In genomic region chr11:69378303-69379141, GRCh38 we compare ENCODE assay signal across 22 cellular contexts.
DNase-seq lines count a peak whose midpoint lies in the region; ATAC-seq and TF ChIP-seq lines count a peak whose summit lies in the region.
"Had no signal": no experiment of that assay in that cellular context is flagged by ENCODE, and none has a peak within 500 bp of the region (broad histone marks: within the 10 kb centered on the region; RNA-seq: fewer than 3 reads in every experiment).

No MANE protein-coding gene starts in this region.

- no peak overlapping the region for H4K5ac ChIP-seq in H9 (ENCODE audit: insufficient read length, low read depth, low read length)

- H2BK15ac ChIP-seq in H9 (ENCODE audit: low read depth, low read length) = no peak overlapping the region

- H2BK12ac ChIP-seq in H9 (ENCODE audit: insufficient read length, low read depth, low read length) = no peak overlapping the region

- WGBS in H9 (ENCODE audit: extremely low coverage, insufficient read length, low lambda C conversion rate) = no CpG with 5 or more reads among the region's 29 CpGs

- no peak overlapping the region for H3K4me3 Mint-ChIP-seq in activated CD8-positive, alpha-beta T cell treated with anti-CD3 and anti-CD28 coated beads, Interleukin-2, amount 10 ng/mL, durations not matched to agents 7 days and 5 days
- no peak overlapping the region for H3K4me3 Mint-ChIP-seq in activated CD8-positive, alpha-beta T cell treated with anti-CD3 and anti-CD28 coated beads for 36 hours
- no peak overlapping the region; a peak in 1 of 5 replicates for H3K4me3 Mint-ChIP-seq in H9
- peak overlapping the region; percentile 38 for H3K4me3 Mint-ChIP-seq in endothelial cell (ENCODE audit: unreplicated experiment)
- H3K4me3 Mint-ChIP-seq in mesothelial cell of epicardium = no peak overlapping the region
- H3K4me3 Mint-ChIP-seq: activated naive CD8-positive, alpha-beta T cell; activated T-cell treated with anti-CD3 and anti-CD28 coated beads, Interleukin-2, amount 50 U/mL, for 24 hours; stimulated activated naive CD8-positive, alpha-beta T cell treated with anti-CD3 and anti-CD28 coated beads, Interleukin-15, amount 100 ng/mL, for 72 hours had no signal

- H3K9me3 ChIP-seq in H9 (ENCODE audit: control insufficient read depth, low read depth, low read length) = no peaks in the 10 kb centered on the region
- H3K9me3 ChIP-seq in osteoblast (ENCODE audit: low read depth, low read length) = no peaks in the 10 kb centered on the region
- H3K9me3 ChIP-seq: ascending aorta, neutrophil, tibial nerve had no signal

- H2AFZ ChIP-seq in H9 (ENCODE audit: low read length) = no peak overlapping the region
- H2AFZ ChIP-seq in osteoblast (ENCODE audit: low read length) = no peak overlapping the region

- peak overlapping the region; percentile 26; the same call in 1 of the 2 replicates for H3K14ac ChIP-seq in H9 (ENCODE audit: insufficient read depth, low read length)

- H3K4me1 Mint-ChIP-seq in activated CD8-positive, alpha-beta T cell treated with anti-CD3 and anti-CD28 coated beads, Interleukin-2, amount 10 ng/mL, durations not matched to agents 7 days and 5 days (ENCODE audit: low read depth) = no peaks in the 10 kb centered on the region
- no peaks in the 10 kb centered on the region for H3K4me1 Mint-ChIP-seq in activated CD8-positive, alpha-beta T cell treated with anti-CD3 and anti-CD28 coated beads for 36 hours (ENCODE audit: low read depth)
- H3K4me1 Mint-ChIP-seq in H9 (peaks cover 5 to 10% of the 10 kb centered on the region in 2 experiments; a peak in 3 of 4 replicates), endothelial cell (ENCODE audit: unreplicated experiment) (peaks cover 6% of the 10 kb centered on the region), mesothelial cell of epicardium (no peaks in the 10 kb centered on the region)
- H3K4me1 Mint-ChIP-seq: stimulated activated naive CD8-positive, alpha-beta T cell treated with anti-CD3 and anti-CD28 coated beads, Interleukin-15, amount 100 ng/mL, for 72 hours had no signal

- no peak overlapping the region for H3K4me3 ChIP-seq in osteoblast (ENCODE audit: insufficient read depth, low read length)
- H3K4me3 ChIP-seq: ascending aorta, dorsolateral prefrontal cortex, tibial nerve had no signal

- intact Hi-C loops in activated CD8-positive, alpha-beta T cell treated with anti-CD3 and anti-CD28 coated beads for 36 hours (cut with micrococcal nuclease) = no loop called here

- H3K56ac ChIP-seq in H9 (ENCODE audit: insufficient read length, low read depth, low read length) = no peak overlapping the region

- H3K23ac ChIP-seq in H9 (ENCODE audit: insufficient read length, low read depth, low read length) = no peak overlapping the region

- no peak overlapping the region for H4K91ac ChIP-seq in H9 (ENCODE audit: insufficient read length, low read depth, low read length)

- no peak overlapping the region for H3K9ac ChIP-seq in H9 (ENCODE audit: extremely low read depth, insufficient read length, low read length)

- no peak overlapping the region for H2AK5ac ChIP-seq in H9 (ENCODE audit: insufficient read length, low read length)

- H3K18ac ChIP-seq in H9 (ENCODE audit: insufficient read length, low read depth, low read length) = no peak overlapping the region

- H3K4me2 ChIP-seq in H9 (ENCODE audit: insufficient read depth, insufficient read length, low read length) (no peak overlapping the region), osteoblast (ENCODE audit: insufficient read depth, low read length) (no peak overlapping the region)

- H3K79me2 ChIP-seq in H9 (ENCODE audit: insufficient read depth, low read length) (no peaks in the 10 kb centered on the region), osteoblast (ENCODE audit: insufficient read depth, low read length) (no peaks in the 10 kb centered on the region)

- H3K9me3 Mint-ChIP-seq in activated CD8-positive, alpha-beta T cell treated with anti-CD3 and anti-CD28 coated beads, Interleukin-2, amount 10 ng/mL, durations not matched to agents 7 days and 5 days (ENCODE audit: insufficient read depth) = no peaks in the 10 kb centered on the region
- H3K9me3 Mint-ChIP-seq in activated CD8-positive, alpha-beta T cell treated with anti-CD3 and anti-CD28 coated beads for 36 hours = no peaks in the 10 kb centered on the region
- H3K9me3 Mint-ChIP-seq in H9 (no peaks in the 10 kb centered on the region; a peak in 1 of 5 replicates), endothelial cell (ENCODE audit: unreplicated experiment) (no peaks in the 10 kb centered on the region), mesothelial cell of epicardium (no peaks in the 10 kb centered on the region)
- H3K9me3 Mint-ChIP-seq: activated T-cell treated with anti-CD3 and anti-CD28 coated beads, Interleukin-2, amount 50 U/mL, for 24 hours; stimulated activated naive CD8-positive, alpha-beta T cell treated with anti-CD3 and anti-CD28 coated beads, Interleukin-15, amount 100 ng/mL, for 72 hours had no signal

- no peak for TF ChIP-seq CTCF in activated CD8-positive, alpha-beta T cell treated with anti-CD3 and anti-CD28 coated beads for 36 hours (IDR thresholded peaks at IDR 0.05)
- TF ChIP-seq CTCF in H9 (conservative IDR thresholded peaks at IDR 0.05) (no peak), endothelial cell (IDR thresholded peaks at IDR 0.05; ENCODE audit: unreplicated experiment) (no peak), osteoblast (IDR thresholded peaks at IDR 0.05; ENCODE audit: extremely low read depth, low read depth, low read length) (no peak), mesothelial cell of epicardium (IDR thresholded peaks at IDR 0.05; ENCODE audit: unreplicated experiment) (no peak)

- H3K27me3 Mint-ChIP-seq in activated CD8-positive, alpha-beta T cell treated with anti-CD3 and anti-CD28 coated beads, Interleukin-2, amount 10 ng/mL, durations not matched to agents 7 days and 5 days (ENCODE audit: low read depth) = no peaks in the 10 kb centered on the region
- H3K27me3 Mint-ChIP-seq in activated CD8-positive, alpha-beta T cell treated with anti-CD3 and anti-CD28 coated beads for 36 hours = no peaks in the 10 kb centered on the region
- no peaks in the 10 kb centered on the region; the same call in none of the 2 replicates for H3K27me3 Mint-ChIP-seq in H9 (ENCODE audit: low read depth)
- H3K27me3 Mint-ChIP-seq in endothelial cell (ENCODE audit: unreplicated experiment) = peaks cover 11% of the 10 kb centered on the region
- H3K27me3 Mint-ChIP-seq in mesothelial cell of epicardium (ENCODE audit: low read depth) = peaks cover 2% of the 10 kb centered on the region
- H3K27me3 Mint-ChIP-seq: activated naive CD8-positive, alpha-beta T cell; activated T-cell treated with anti-CD3 and anti-CD28 coated beads, Interleukin-2, amount 50 U/mL, for 24 hours; stimulated activated naive CD8-positive, alpha-beta T cell treated with anti-CD3 and anti-CD28 coated beads, Interleukin-15, amount 100 ng/mL, for 72 hours had no signal

- peak overlapping the region; percentile 10 for H3K27ac Mint-ChIP-seq in activated CD8-positive, alpha-beta T cell treated with anti-CD3 and anti-CD28 coated beads, Interleukin-2, amount 10 ng/mL, durations not matched to agents 7 days and 5 days
- H3K27ac Mint-ChIP-seq in activated CD8-positive, alpha-beta T cell treated with anti-CD3 and anti-CD28 coated beads for 36 hours = no peak overlapping the region
- no peak overlapping the region; a peak in 1 of 7 replicates for H3K27ac Mint-ChIP-seq in H9
- H3K27ac Mint-ChIP-seq in endothelial cell (ENCODE audit: unreplicated experiment) = no peak overlapping the region
- H3K27ac Mint-ChIP-seq in mesothelial cell of epicardium = no peak overlapping the region
- H3K27ac Mint-ChIP-seq: activated naive CD8-positive, alpha-beta T cell; activated T-cell treated with anti-CD3 and anti-CD28 coated beads, Interleukin-2, amount 50 U/mL, for 24 hours; stimulated activated naive CD8-positive, alpha-beta T cell treated with anti-CD3 and anti-CD28 coated beads, Interleukin-15, amount 100 ng/mL, for 72 hours had no signal

- CTCF ChIA-PET in activated CD8-positive, alpha-beta T cell treated with anti-CD3 and anti-CD28 coated beads, Interleukin-2, amount 10 ng/mL, durations not matched to agents 7 days and 5 days (lab: Charles Lee) = no interaction called here
- CTCF ChIA-PET in activated CD8-positive, alpha-beta T cell treated with anti-CD3 and anti-CD28 coated beads for 36 hours (lab: Charles Lee) = no interaction called here

- H4K20me1 ChIP-seq in H9 (ENCODE audit: control insufficient read depth, insufficient read depth, insufficient read length) (peaks cover 3% of the 10 kb centered on the region), osteoblast (ENCODE audit: insufficient read depth, low read length) (no peaks in the 10 kb centered on the region)

- POLR2A ChIA-PET in activated CD8-positive, alpha-beta T cell treated with anti-CD3 and anti-CD28 coated beads, Interleukin-2, amount 10 ng/mL, durations not matched to agents 7 days and 5 days (lab: Charles Lee) = no interaction called here
- POLR2A ChIA-PET in activated CD8-positive, alpha-beta T cell treated with anti-CD3 and anti-CD28 coated beads for 36 hours (lab: Charles Lee) = interaction anchor here (1.1 kb wide), 1 partner anchor 14 kb away, joined by 4 read pairs; no protein-coding TSS in a partner anchor

- H3K4me1 ChIP-seq in H9 (ENCODE audit: insufficient read depth, low read length) (peaks cover 2% of the 10 kb centered on the region; the same call in 1 of the 2 replicates), osteoblast (ENCODE audit: insufficient read depth, low read length) (no peaks in the 10 kb centered on the region)
- H3K4me1 ChIP-seq: ascending aorta had no signal

- no peak overlapping the region for H3T11ph ChIP-seq in H9 (ENCODE audit: low read length)

- H2BK120ac ChIP-seq in H9 (ENCODE audit: low read depth, low read length, poor library complexity, severe bottlenecking) = no peak overlapping the region

- no peak for ATAC-seq in activated CD8-positive, alpha-beta T cell treated with anti-CD3 and anti-CD28 coated beads, Interleukin-2, amount 10 ng/mL, durations not matched to agents 7 days and 5 days
- no peak for ATAC-seq in activated CD8-positive, alpha-beta T cell treated with anti-CD3 and anti-CD28 coated beads for 36 hours
- ATAC-seq: stimulated activated naive CD8-positive, alpha-beta T cell treated with anti-CD3 and anti-CD28 coated beads, Interleukin-15, amount 100 ng/mL, for 72 hours had no signal

- no peak overlapping the region for H2BK20ac ChIP-seq in H9 (ENCODE audit: low read depth, low read length, poor library complexity, severe bottlenecking)

- no peak overlapping the region for H3K4ac ChIP-seq in H9 (ENCODE audit: low read depth, low read length)

- no peaks in the 10 kb centered on the region for H3K27me3 ChIP-seq in H9 (ENCODE audit: insufficient read depth, low read length)
- H3K27me3 ChIP-seq in osteoblast (ENCODE audit: insufficient read depth, low read length) = no peaks in the 10 kb centered on the region
- H3K27me3 ChIP-seq: ascending aorta, neutrophil, tibial nerve had no signal

- H3K23me2 ChIP-seq in H9 (ENCODE audit: insufficient read length, low read depth, low read length, poor library complexity, severe bottlenecking) = no peaks in the 10 kb centered on the region

- DNase-seq in activated CD8-positive, alpha-beta T cell treated with anti-CD3 and anti-CD28 coated beads, Interleukin-2, amount 10 ng/mL, durations not matched to agents 7 days and 5 days = no peak
- no peak for DNase-seq in activated CD8-positive, alpha-beta T cell treated with anti-CD3 and anti-CD28 coated beads for 36 hours
- no peak for DNase-seq in H9
- no peak for DNase-seq in endothelial cell (ENCODE audit: low spot score)
- DNase-seq in osteoblast (ENCODE audit: insufficient read length, low spot score, missing footprints) = peak; percentile 66
- DNase-seq in GOT3 (lab: John Stamatoyannopoulos, UW) = no peak
- no peak for DNase-seq in HT-29 (ENCODE audit: low spot score)
- no peak for DNase-seq in mesothelial cell of epicardium (ENCODE audit: low spot score in 2 of 2, unreplicated experiment in 2 of 2)
- DNase-seq: activated CD4-positive, alpha-beta T cell treated with anti-CD3 and anti-CD28 coated beads, Interleukin-2, amount 50 U/mL, for 4 hours; activated T-cell treated with anti-CD3 and anti-CD28 coated beads, Interleukin-2, amount 50 U/mL, for 24 hours; central memory CD4-positive, alpha-beta T cell; DND-41; NCI-H1105 treated with DMSO at 0.1 percent for 48 hours; NCI-H2081 treated with DMSO at 0.1 percent for 48 hours; NCI-H446 treated with DMSO at 0.1 percent for 48 hours; stimulated activated naive CD8-positive, alpha-beta T cell treated with anti-CD3 and anti-CD28 coated beads, Interleukin-15, amount 100 ng/mL, for 72 hours; WERI-Rb-1 had no signal

- no peak overlapping the region for H3K27ac ChIP-seq in H9 (ENCODE audit: insufficient read length, low read depth, low read length)
- H3K27ac ChIP-seq in osteoblast (ENCODE audit: low read depth, low read length) = no peak overlapping the region
- H3K27ac ChIP-seq: ascending aorta, dorsolateral prefrontal cortex, neutrophil, WERI-Rb-1 had no signal

- no peaks in the 10 kb centered on the region for H3K36me3 Mint-ChIP-seq in activated CD8-positive, alpha-beta T cell treated with anti-CD3 and anti-CD28 coated beads, Interleukin-2, amount 10 ng/mL, durations not matched to agents 7 days and 5 days (ENCODE audit: low read depth)
- H3K36me3 Mint-ChIP-seq in activated CD8-positive, alpha-beta T cell treated with anti-CD3 and anti-CD28 coated beads for 36 hours (ENCODE audit: low read depth) = no peaks in the 10 kb centered on the region
- H3K36me3 Mint-ChIP-seq in H9 (ENCODE audit: insufficient read depth in 1 of 3, low read depth in 3 of 3) (no peaks in the 10 kb centered on the region), endothelial cell (ENCODE audit: low read depth, unreplicated experiment) (no peaks in the 10 kb centered on the region), mesothelial cell of epicardium (no peaks in the 10 kb centered on the region)
- H3K36me3 Mint-ChIP-seq: activated naive CD8-positive, alpha-beta T cell had no signal

- no peaks in the 10 kb centered on the region for H3K79me1 ChIP-seq in H9 (ENCODE audit: insufficient read depth, low read depth, low read length, poor library complexity, severe bottlenecking)

- H2BK5ac ChIP-seq in H9 (ENCODE audit: insufficient read length, low read length) = no peak overlapping the region

- H4K8ac ChIP-seq in H9 (replicated peaks; ENCODE audit: insufficient read length, low read depth, low read length) = no peak overlapping the region

- no peaks in the 10 kb centered on the region for H3K36me3 ChIP-seq in osteoblast (ENCODE audit: insufficient read depth, low read length)
- H3K36me3 ChIP-seq: ascending aorta, neutrophil, tibial nerve, WERI-Rb-1 had no signal
